In the genomic region with DNA sequence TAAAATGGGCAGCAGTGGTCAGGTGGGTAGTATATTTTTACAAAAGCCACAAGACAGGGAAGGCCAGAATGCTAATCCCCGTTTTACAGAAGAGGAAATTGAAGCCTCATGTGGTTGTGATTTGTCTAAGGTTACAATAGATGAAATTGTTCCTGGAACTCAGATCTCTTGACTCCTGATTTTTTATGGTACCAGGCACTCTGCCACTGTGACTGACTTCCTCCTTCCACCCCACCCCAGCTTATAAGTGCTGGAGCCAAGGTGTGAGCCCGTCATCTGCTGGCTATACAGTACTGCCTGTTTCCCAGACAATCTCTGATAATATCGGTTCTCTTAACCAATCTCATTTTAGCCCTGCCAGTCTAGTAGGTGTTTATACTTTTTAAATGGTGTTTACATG, we compare ENCODE assay signal across 19 cellular contexts. TPM values are rescaled to one million over a fixed set of nuclear protein-coding genes. Genes with fewer than 3 reads are reported as not detected.
DNase-seq lines count a peak whose midpoint lies in the region; ATAC-seq lines count a peak whose summit lies in the region.
"Had no signal": no experiment of that assay in that cellular context is flagged by ENCODE, and none has a peak within 500 bp of the region (broad histone marks: within the 10 kb centered on the region; RNA-seq: fewer than 3 reads in every experiment).

No MANE protein-coding gene starts in this region.

- peak; percentile 14 for DNase-seq in KBM-7
- peak; percentile 86 for DNase-seq in NCI-H2029 treated with DMSO at 0.1 percent for 48 hours (lab: John Stamatoyannopoulos, UW)
- peak; percentile 7 for DNase-seq in renal cortical epithelial cell (ENCODE audit: low read depth)
- no peak for DNase-seq in GM03348 (ENCODE audit: low spot score)
- no peak for DNase-seq in NCI-H1694 treated with DMSO at 0.1 percent for 48 hours (lab: John Stamatoyannopoulos, UW)
- DNase-seq in head of caudate nucleus = no peak
- DNase-seq: activated CD4-positive, alpha-beta T cell treated with anti-CD3 and anti-CD28 coated beads, Interleukin-2, amount 50 U/mL, for 48 hours; mesenchymal stem cell; NCI-H226; OCI-M1; thyroid gland had no signal

- peaks cover 12 to 23% of the 10 kb centered on the region in 2 donors for H3K36me3 ChIP-seq in duodenal mucosa (ENCODE audit: control insufficient read depth in 1 of 2, insufficient read depth in 2 of 2, low read length in 2 of 2)
- H3K36me3 ChIP-seq: BLaER1 treated with 17β-estradiol and CSF1 and Interleukin-3, amounts not matched to agents 10 nM and 100 nM; thyroid gland had no signal

- peak overlapping the region; percentile 86 to 87 for H3K4me3 ChIP-seq in duodenal mucosa (ENCODE audit: low read depth in 1 of 2, low read length in 2 of 2)
- H3K4me3 ChIP-seq: BLaER1 treated with 17β-estradiol and CSF1 and Interleukin-3, amounts not matched to agents 10 nM and 100 nM; GM23338; SK-N-MC; thyroid gland had no signal

- in situ Hi-C loops in KBM-7 (cut with MboI; ENCODE audit: low pct_unique_long_range_greater_than_20kb, low sequenced_read_pairs) = no loop called here

- H3K4me1 ChIP-seq in duodenal mucosa (ENCODE audit: control insufficient read depth in 1 of 2, insufficient read depth in 2 of 2, low read length in 2 of 2) = peaks cover 19 to 28% of the 10 kb centered on the region in 2 donors
- H3K4me1 ChIP-seq: BLaER1 treated with 17β-estradiol and CSF1 and Interleukin-3, amounts not matched to agents 10 nM and 100 nM; thyroid gland had no signal

- intact Hi-C loops in head of caudate nucleus (cut with DNase I) = no loop called here

- no peak for ATAC-seq in activated CD4-positive, CD25-positive, alpha-beta regulatory T cell treated with anti-CD3 and anti-CD28 coated beads, Interleukin-2, amount 50 U/mL, for 24 hours
- ATAC-seq: GM23338 had no signal

- H3K27me3 ChIP-seq in duodenal mucosa (ENCODE audit: control insufficient read depth in 1 of 2, insufficient read depth in 2 of 2, low read length in 2 of 2) = peaks cover 0 to 4% of the 10 kb centered on the region in 2 donors
- H3K27me3 ChIP-seq: BLaER1 treated with 17β-estradiol and CSF1 and Interleukin-3, amounts not matched to agents 10 nM and 100 nM; thyroid gland had no signal

- peak overlapping the region; percentile 90 to 93 for H3K9ac ChIP-seq in duodenal mucosa (ENCODE audit: low read depth in 1 of 2, low read length in 2 of 2)
- H3K9ac ChIP-seq: BLaER1 treated with 17β-estradiol and CSF1 and Interleukin-3, amounts not matched to agents 10 nM and 100 nM had no signal

- peak overlapping the region; percentile 65 for H3K27ac ChIP-seq in duodenal mucosa (ENCODE audit: low read depth, low read length)
- H3K27ac ChIP-seq: BLaER1 treated with 17β-estradiol and CSF1 and Interleukin-3, amounts not matched to agents 10 nM and 100 nM; SK-N-MC; thyroid gland had no signal

- H3K9me3 ChIP-seq in duodenal mucosa (ENCODE audit: control insufficient read depth in 1 of 2, low read length in 2 of 2) = no peaks in the 10 kb centered on the region
- H3K9me3 ChIP-seq: BLaER1 treated with 17β-estradiol and CSF1 and Interleukin-3, amounts not matched to agents 10 nM and 100 nM; thyroid gland had no signal

RNA-seq across cellular contexts. Expression of gene SLC5A1, which starts 1.9 kb away (rescaled TPM):
- total RNA-seq in renal cortical epithelial cell = not detected in 2 replicates
- total RNA-seq: Daoy, endothelial cell of umbilical vein, LHCN-M2, thyroid gland had no signal

Comparison
In these comparisons a context has a peak if more than half of its experiments do, and no peak if none do; other contexts are left out.
1. DNase-seq: peak in KBM-7 (single experiment), NCI-H2029 treated with DMSO at 0.1 percent for 48 hours (single experiment) and renal cortical epithelial cell (single experiment); none in GM03348 (single experiment), NCI-H1694 treated with DMSO at 0.1 percent for 48 hours (single experiment) and head of caudate nucleus (0 of 42).